1 cellular context compared by ENCODE assay signal in genomic region chr11:130312046-130312445, GRCh38.
TF ChIP-seq lines count a peak whose summit lies in the region.

No MANE protein-coding gene starts in this region.

TF ChIP-seq in H1, 55 proteins besides CTCF, POLR2A, EP300 and RAD21 (continued from another document):
- TF ChIP-seq USF2 (IDR thresholded peaks at IDR 0.05; ENCODE audit: low read length) (no peak), KDM1A (IDR thresholded peaks at IDR 0.05; ENCODE audit: borderline replicate concordance, low read length) (no peak), EGR1 (IDR thresholded peaks at IDR 0.05; ENCODE audit: borderline replicate concordance, low read depth, low read length) (no peak), NRF1 (IDR thresholded peaks at IDR 0.05; ENCODE audit: low read depth, low read length) (no peak)
